24 cellular contexts compared by ENCODE assay signal in the genomic region with DNA sequence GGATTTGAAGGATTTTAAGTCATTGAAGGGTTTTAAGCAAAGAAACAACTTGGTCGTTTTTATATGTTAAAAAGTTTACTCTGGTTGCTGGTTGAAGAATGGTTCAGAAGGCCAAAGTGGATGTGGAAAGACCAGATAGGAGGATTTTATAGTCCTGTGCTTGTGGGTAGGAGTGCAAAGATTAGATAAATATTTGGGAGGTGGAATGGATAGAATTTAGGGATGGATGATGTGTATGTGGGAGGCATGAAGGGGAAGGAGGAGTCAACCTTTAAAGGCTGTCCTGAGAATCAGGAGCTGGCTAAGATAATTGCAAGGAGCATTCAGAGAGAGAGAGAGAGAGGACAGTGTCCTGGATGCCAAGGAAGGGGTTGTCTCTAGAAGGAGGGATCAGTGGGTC.
"Had no signal": no experiment of that assay in that cellular context is flagged by ENCODE, and none has a peak within 500 bp of the region (broad histone marks: within the 10 kb centered on the region; RNA-seq: fewer than 3 reads in every experiment).

No MANE protein-coding gene starts in this region.

- H3K27ac ChIP-seq: brain microvascular endothelial cell, cardiac muscle cell, SK-N-MC had no signal

- H3K36me3 ChIP-seq: brain microvascular endothelial cell, cardiac muscle cell had no signal

- H3K4me3 ChIP-seq: cardiac muscle cell, SK-N-MC had no signal

- ATAC-seq: activated CD8-positive, alpha-beta memory T cell treated with anti-CD3 and anti-CD28 coated beads, Interleukin-2, amount 10 ng/mL, durations not matched to agents 7 days and 5 days; activated naive CD4-positive, alpha-beta T cell treated with anti-CD3 and anti-CD28 coated beads, Interleukin-2, amount 50 U/mL, for 72 hours; activated naive CD8-positive, alpha-beta T cell treated with anti-CD3 and anti-CD28 coated beads, Interleukin-2, amount 50 U/mL, for 24 hours; T-cell had no signal

- FAIRE-seq: TTC549 had no signal

- H3K27me3 ChIP-seq: brain microvascular endothelial cell had no signal

- DNase-seq: activated B cell treated with CpG ODN at 0.5 μM for 24 hours; activated CD4-positive, alpha-beta T cell treated with anti-CD3 and anti-CD28 coated beads for 1 hour; activated CD4-positive, alpha-beta T cell treated with anti-CD3 and anti-CD28 coated beads, Interleukin-2, amount 10 ng/mL, durations not matched to agents 24 days and 14 days; activated CD4-positive, alpha-beta T cell treated with anti-CD3 and anti-CD28 coated beads, Interleukin-2, amount 50 U/mL, for 48 hours; activated CD8-positive, alpha-beta memory T cell treated with anti-CD3 and anti-CD28 coated beads, Interleukin-2, amount 10 ng/mL, durations not matched to agents 7 days and 5 days; activated effector memory CD4-positive, alpha-beta T cell treated with Interleukin-2 at 50 U/mL for 16 hours; activated naive CD4-positive, alpha-beta T cell treated with Interleukin-2 at 50 U/mL for 16 hours; activated naive CD8-positive, alpha-beta T cell treated with anti-CD3 and anti-CD28 coated beads, Interleukin-2, amount 50 U/mL, for 24 hours; activated T-cell treated with anti-CD3 and anti-CD28 coated beads, Interleukin-2, amount 50 U/mL, for 24 hours; brain microvascular endothelial cell; Kasumi-1; NCI-H1930; NCI-H2171; NCI-H2227 treated with DMSO at 0.1 percent for 48 hours; NCI-H526; NCI-H82; SIG-M5; T-cell; T-helper 2 cell; T1000 had no signal
